ENCODE assay signal across 14 cellular contexts in genomic region chr3:172869797-172870518, GRCh38.
DNase-seq lines count a peak whose midpoint lies in the region; ATAC-seq and TF ChIP-seq lines count a peak whose summit lies in the region.
"Had no signal": no experiment of that assay in that cellular context is flagged by ENCODE, and none has a peak within 500 bp of the region (broad histone marks: within the 10 kb centered on the region; RNA-seq: fewer than 3 reads in every experiment).

No MANE protein-coding gene starts in this region.

- no peak overlapping the region for H3K9ac ChIP-seq in Loucy (ENCODE audit: low read depth, low read length, poor library complexity, severe bottlenecking)

- H3K27me3 ChIP-seq in heart left ventricle (no peaks in the 10 kb centered on the region), Loucy (ENCODE audit: insufficient read depth, low read length, poor library complexity, severe bottlenecking) (no peaks in the 10 kb centered on the region)

- peaks cover 27% of the 10 kb centered on the region for H3K4me1 Mint-ChIP-seq in nephron

- intact Hi-C loops in Right ventricle myocardium inferior (cut with DNase I) = no loop called here
- intact Hi-C loops in heart left ventricle (cut with DNase I) = no loop called here

- H3K27ac Mint-ChIP-seq in nephron = peak overlapping the region; percentile 57 to 91 (median 89)
- H3K27ac Mint-ChIP-seq: HFFc6 had no signal

- DNase-seq in Right ventricle myocardium inferior (ENCODE audit: missing footprints) (no peak), heart left ventricle (no peak), dermis blood vessel endothelial cell (peak; percentile 65), UCSD-AML1 (lab: John Stamatoyannopoulos, UW; ENCODE audit: unreplicated experiment) (no peak), coronary artery (ENCODE audit: low spot score) (no peak)
- DNase-seq: HFFc6, Karpas-422, NCI-H187, NCI-H774 had no signal

- H3K9me2 ChIP-seq in Loucy (replicated peaks; ENCODE audit: low read depth, low read length) = no peaks in the 10 kb centered on the region

- no peak overlapping the region for H3K4me3 Mint-ChIP-seq in nephron
- H3K4me3 Mint-ChIP-seq: HFFc6 had no signal

- no peaks in the 10 kb centered on the region for H3K79me2 ChIP-seq in Loucy (ENCODE audit: insufficient read depth, low read length)

- H3K4me3 ChIP-seq in heart left ventricle (no peak overlapping the region), Loucy (ENCODE audit: low read length, poor library complexity, severe bottlenecking) (peak overlapping the region; percentile 67), coronary artery (no peak overlapping the region)
- H3K4me3 ChIP-seq: SK-N-MC had no signal

- peaks cover 10% of the 10 kb centered on the region for H3K9me3 Mint-ChIP-seq in nephron
- H3K9me3 Mint-ChIP-seq: HFFc6 had no signal

- no peaks in the 10 kb centered on the region for H3K9me3 ChIP-seq in heart left ventricle
- no peaks in the 10 kb centered on the region for H3K9me3 ChIP-seq in Loucy (ENCODE audit: insufficient read depth, low read depth, low read length)

- H3K27ac ChIP-seq in heart left ventricle (no peak overlapping the region), coronary artery (no peak overlapping the region)
- H3K27ac ChIP-seq: SK-N-MC had no signal

- no peak overlapping the region for H2AFZ ChIP-seq in Loucy (ENCODE audit: low read length)

- no peaks in the 10 kb centered on the region for H4K20me1 ChIP-seq in Loucy (ENCODE audit: insufficient read depth, low read length, poor library complexity, severe bottlenecking)

- TF ChIP-seq CTCF in heart left ventricle (IDR thresholded peaks at IDR 0.05) (no peak), Loucy (conservative IDR thresholded peaks at IDR 0.05; ENCODE audit: low read length) (no peak), nephron (IDR thresholded peaks at IDR 0.05; ENCODE audit: unreplicated experiment in 3 of 3) (no peak), coronary artery (IDR thresholded peaks at IDR 0.05) (no peak)

- WGBS in heart left ventricle, 4 donors = 49 to 66% (median 55%) methylated on average over 3 of the region's 3 CpGs

- H3K4me2 ChIP-seq in Loucy (ENCODE audit: low read depth, low read length, poor library complexity, severe bottlenecking) = peak overlapping the region; percentile 72

- TF ChIP-seq POLR2A in heart left ventricle (IDR thresholded peaks at IDR 0.05) = no peak

- peaks cover 3% of the 10 kb centered on the region for H3K27me3 Mint-ChIP-seq in nephron (ENCODE audit: low read depth)

- H3K4me1 ChIP-seq in heart left ventricle (peaks cover 0 to 16% (median 6%) of the 10 kb centered on the region in 12 donors), Loucy (ENCODE audit: insufficient read depth, low read length, poor library complexity, severe bottlenecking) (peaks cover 41% of the 10 kb centered on the region)

- peaks cover 3% of the 10 kb centered on the region; the same call in 1 of the 2 replicates for H3F3A ChIP-seq in Loucy (ENCODE audit: low read depth)

- ATAC-seq in Right ventricle myocardium inferior (peak; percentile 59), heart left ventricle (no peak), GM18868 (IDR thresholded peaks at IDR 0.05; ENCODE audit: unreplicated experiment) (no peak)
- ATAC-seq: HepG2 had no signal

- peaks cover 6% of the 10 kb centered on the region for H3K36me3 Mint-ChIP-seq in nephron (ENCODE audit: low read depth)

- H3K36me3 ChIP-seq in heart left ventricle (no peaks in the 10 kb centered on the region), Loucy (ENCODE audit: insufficient read depth, low read length) (no peaks in the 10 kb centered on the region)
